In genomic region chrX:154827194-154827593, GRCh38 we compare ENCODE assay signal across 14 cellular contexts. TPM values are rescaled to one million over a fixed set of nuclear protein-coding genes. Genes with fewer than 3 reads are reported as not detected.
DNase-seq lines count a peak whose midpoint lies in the region; ATAC-seq, FAIRE-seq and TF ChIP-seq lines count a peak whose summit lies in the region.
"Had no signal": no experiment of that assay in that cellular context is flagged by ENCODE, and none has a peak within 500 bp of the region (broad histone marks: within the 10 kb centered on the region; RNA-seq: fewer than 3 reads in every experiment).

No MANE protein-coding gene starts in this region.

- H3K36me3 Mint-ChIP-seq in CD14-positive monocyte, result no peaks in the 10 kb centered on the region
- H3K36me3 Mint-ChIP-seq in activated CD4-positive, alpha-beta memory T cell treated with anti-CD3 and anti-CD28 coated beads for 36 hours, result no peaks in the 10 kb centered on the region
- H3K36me3 Mint-ChIP-seq in neural progenitor cell, result no peaks in the 10 kb centered on the region
- H3K36me3 Mint-ChIP-seq: activated naive CD8-positive, alpha-beta T cell had no signal

- no peak for FAIRE-seq in kidney (lab: Jason Lieb, UNC)
- FAIRE-seq: HTR-8/SVneo had no signal

- H3K9ac ChIP-seq in kidney (ENCODE audit: low read length in 2 of 2) (no peak overlapping the region), neural progenitor cell (no peak overlapping the region)

- ATAC-seq in GM19035 (IDR thresholded peaks at IDR 0.05; ENCODE audit: unreplicated experiment), result peak; percentile 35
- ATAC-seq in HG02981 (IDR thresholded peaks at IDR 0.05; ENCODE audit: unreplicated experiment), result peak; percentile 27

- no peaks in the 10 kb centered on the region for H3K9me3 ChIP-seq in kidney (ENCODE audit: control insufficient read depth in 1 of 2, low read length in 2 of 2)
- H3K9me3 ChIP-seq in neural progenitor cell (ENCODE audit: low read depth), result no peaks in the 10 kb centered on the region

- POLR2A ChIA-PET in activated CD4-positive, alpha-beta memory T cell treated with anti-CD3 and anti-CD28 coated beads for 36 hours (lab: Charles Lee), result no interaction called here

- intact Hi-C loops in CD14-positive monocyte (cut with micrococcal nuclease), result no loop called here
- intact Hi-C loops in activated CD4-positive, alpha-beta memory T cell treated with anti-CD3 and anti-CD28 coated beads for 36 hours (cut with micrococcal nuclease), result loop anchor here (1.0 kb wide), 1 partner anchor 28 kb away; no protein-coding TSS in a partner anchor
- intact Hi-C loops in kidney (cut with DNase I), result no loop called here

- H3K27ac ChIP-seq in kidney (ENCODE audit: low read depth in 2 of 2, low read length in 2 of 2) (no peak overlapping the region), neural progenitor cell (no peak overlapping the region)

- no peak overlapping the region for H2AFZ ChIP-seq in neural progenitor cell (replicated peaks)

- DNase-seq in CD14-positive monocyte (ENCODE audit: low spot score), result no peak
- DNase-seq in activated CD4-positive, alpha-beta memory T cell treated with anti-CD3 and anti-CD28 coated beads for 36 hours, result no peak
- DNase-seq in stimulated activated CD4-positive, alpha-beta T cell treated with anti-CD3 and anti-CD28 coated beads, Interleukin-4, amount 100 ng/mL, for 1 hour, result no peak
- DNase-seq in kidney, result no peak
- no peak for DNase-seq in AG08395 (ENCODE audit: low spot score)
- no peak for DNase-seq in neural progenitor cell (ENCODE audit: low spot score)
- DNase-seq: NCI-H510A, T1000 had no signal

- H3K27me3 Mint-ChIP-seq in CD14-positive monocyte (ENCODE audit: low read depth in 3 of 3) (peaks cover 0 to 2% (median 0%) of the 10 kb centered on the region in 3 donors), neural progenitor cell (ENCODE audit: insufficient read depth, low read depth) (peaks cover 3% of the 10 kb centered on the region)
- no peaks in the 10 kb centered on the region for H3K27me3 Mint-ChIP-seq in activated CD4-positive, alpha-beta memory T cell treated with anti-CD3 and anti-CD28 coated beads for 36 hours
- H3K27me3 Mint-ChIP-seq: progenitor cell of endocrine pancreas had no signal

- H3K4me3 ChIP-seq in kidney (ENCODE audit: low read length in 2 of 2) (no peak overlapping the region), neural progenitor cell (no peak overlapping the region)

- H3K79me2 ChIP-seq in neural progenitor cell (ENCODE audit: low read depth), result no peaks in the 10 kb centered on the region

- H3K4me1 ChIP-seq in kidney (ENCODE audit: control insufficient read depth in 1 of 2, insufficient read depth in 1 of 2, low read depth in 1 of 2, low read length in 2 of 2) (no peaks in the 10 kb centered on the region), neural progenitor cell (no peaks in the 10 kb centered on the region)

- H3K4me1 Mint-ChIP-seq in CD14-positive monocyte (peaks cover 20% of the 10 kb centered on the region), neural progenitor cell (peaks cover 2% of the 10 kb centered on the region)
- peaks cover 20% of the 10 kb centered on the region for H3K4me1 Mint-ChIP-seq in activated CD4-positive, alpha-beta memory T cell treated with anti-CD3 and anti-CD28 coated beads for 36 hours (ENCODE audit: low read depth)

- H3K27ac Mint-ChIP-seq in CD14-positive monocyte (peak overlapping the region in 6 of 7 donors; percentile 11 to 87 (median 69)), neural progenitor cell (no peak overlapping the region)
- peak overlapping the region; percentile 69 for H3K27ac Mint-ChIP-seq in activated CD4-positive, alpha-beta memory T cell treated with anti-CD3 and anti-CD28 coated beads for 36 hours
- H3K27ac Mint-ChIP-seq: activated naive CD8-positive, alpha-beta T cell; progenitor cell of endocrine pancreas had no signal

- no peak overlapping the region for H3K4me2 ChIP-seq in neural progenitor cell

- H3K4me3 Mint-ChIP-seq in CD14-positive monocyte (no peak overlapping the region), neural progenitor cell (no peak overlapping the region)
- no peak overlapping the region for H3K4me3 Mint-ChIP-seq in activated CD4-positive, alpha-beta memory T cell treated with anti-CD3 and anti-CD28 coated beads for 36 hours
- H3K4me3 Mint-ChIP-seq: activated naive CD8-positive, alpha-beta T cell had no signal

- CTCF ChIA-PET in activated CD4-positive, alpha-beta memory T cell treated with anti-CD3 and anti-CD28 coated beads for 36 hours (lab: Charles Lee), result no interaction called here

- TF ChIP-seq CTCF in CD14-positive monocyte (IDR thresholded peaks at IDR 0.05) (no peak), kidney (IDR thresholded peaks at IDR 0.05; ENCODE audit: borderline replicate concordance, extremely low read depth, insufficient read depth) (no peak), neural progenitor cell (IDR thresholded peaks at IDR 0.05) (no peak)

- H3K9me3 Mint-ChIP-seq in CD14-positive monocyte, result peaks cover 0 to 2% (median 0%) of the 10 kb centered on the region in 7 donors
- no peaks in the 10 kb centered on the region for H3K9me3 Mint-ChIP-seq in activated CD4-positive, alpha-beta memory T cell treated with anti-CD3 and anti-CD28 coated beads for 36 hours
- H3K9me3 Mint-ChIP-seq in neural progenitor cell, result peaks cover 16% of the 10 kb centered on the region

- H3K27me3 ChIP-seq in neural progenitor cell, result no peaks in the 10 kb centered on the region

- no peaks in the 10 kb centered on the region for H3K36me3 ChIP-seq in kidney (ENCODE audit: control insufficient read depth in 1 of 2, insufficient read depth in 2 of 2, low read length in 2 of 2)
- H3K36me3 ChIP-seq in neural progenitor cell, result no peaks in the 10 kb centered on the region

- H3F3A ChIP-seq in neural progenitor cell (ENCODE audit: low read depth), result no peaks in the 10 kb centered on the region

- H4K20me1 ChIP-seq in neural progenitor cell (ENCODE audit: low read depth), result no peaks in the 10 kb centered on the region

RNA-seq across cellular contexts. Expression of gene SMIM9, which starts 7.3 kb away (rescaled TPM):
- polyA plus RNA-seq in CD14-positive monocyte, result not detected
- total RNA-seq in activated CD4-positive, alpha-beta memory T cell treated with anti-CD3 and anti-CD28 coated beads for 36 hours, result not detected
- not detected for total RNA-seq in kidney
- not detected for polyA plus RNA-seq in kidney (ENCODE audit: insufficient read depth, low read depth, low replicate concordance)
- not detected in 2 replicates for total RNA-seq in neural progenitor cell (ENCODE audit: low replicate concordance)
- total RNA-seq: endothelial cell of umbilical vein, progenitor cell of endocrine pancreas had no signal
- polyA plus RNA-seq: endothelial cell of umbilical vein had no signal

RNA-seq across cellular contexts. Expression of gene MPP1, which starts 21.9 kb away (rescaled TPM):
- 100 to 1,000 TPM; 120 to 135 TPM for polyA plus RNA-seq in CD14-positive monocyte
- 10 to 100 TPM; 22.6 to 24.2 TPM for total RNA-seq in activated CD4-positive, alpha-beta memory T cell treated with anti-CD3 and anti-CD28 coated beads for 36 hours
- total RNA-seq in kidney, result 47.0 TPM
- 76.4 TPM for polyA plus RNA-seq in kidney (ENCODE audit: insufficient read depth, low read depth, low replicate concordance)
- total RNA-seq in neural progenitor cell (ENCODE audit: low replicate concordance), result 0.28 TPM in 1 of 2 replicates, not detected in the other

RNA-seq across cellular contexts. Expression of gene F8A1, which starts 59.0 kb away (rescaled TPM):
- polyA plus RNA-seq in CD14-positive monocyte (10 to 100 TPM in 1 of 2 donors, 1 to 10 TPM in 1; 8.1 to 15.3 TPM), kidney (ENCODE audit: insufficient read depth, low read depth, low replicate concordance) (51.9 TPM)
- total RNA-seq in activated CD4-positive, alpha-beta memory T cell treated with anti-CD3 and anti-CD28 coated beads for 36 hours, result 10 to 100 TPM; 42.9 to 43.3 TPM
- total RNA-seq in kidney (44.8 TPM), neural progenitor cell (ENCODE audit: low replicate concordance) (5.5 and 8.7 TPM in 2 replicates)

Comparison
In these comparisons a context has a peak if more than half of its experiments do, and no peak if none do; other contexts are left out.
1. RNA of gene MPP1, which starts 21.9 kb away (total RNA-seq): 47.0 TPM in kidney (single experiment) and 22.6 to 24.2 TPM in activated CD4-positive, alpha-beta memory T cell treated with anti-CD3 and anti-CD28 coated beads for 36 hours; 0.28 TPM in neural progenitor cell; every median in the first group is over 10 times any median in the second.